In the genomic region with DNA sequence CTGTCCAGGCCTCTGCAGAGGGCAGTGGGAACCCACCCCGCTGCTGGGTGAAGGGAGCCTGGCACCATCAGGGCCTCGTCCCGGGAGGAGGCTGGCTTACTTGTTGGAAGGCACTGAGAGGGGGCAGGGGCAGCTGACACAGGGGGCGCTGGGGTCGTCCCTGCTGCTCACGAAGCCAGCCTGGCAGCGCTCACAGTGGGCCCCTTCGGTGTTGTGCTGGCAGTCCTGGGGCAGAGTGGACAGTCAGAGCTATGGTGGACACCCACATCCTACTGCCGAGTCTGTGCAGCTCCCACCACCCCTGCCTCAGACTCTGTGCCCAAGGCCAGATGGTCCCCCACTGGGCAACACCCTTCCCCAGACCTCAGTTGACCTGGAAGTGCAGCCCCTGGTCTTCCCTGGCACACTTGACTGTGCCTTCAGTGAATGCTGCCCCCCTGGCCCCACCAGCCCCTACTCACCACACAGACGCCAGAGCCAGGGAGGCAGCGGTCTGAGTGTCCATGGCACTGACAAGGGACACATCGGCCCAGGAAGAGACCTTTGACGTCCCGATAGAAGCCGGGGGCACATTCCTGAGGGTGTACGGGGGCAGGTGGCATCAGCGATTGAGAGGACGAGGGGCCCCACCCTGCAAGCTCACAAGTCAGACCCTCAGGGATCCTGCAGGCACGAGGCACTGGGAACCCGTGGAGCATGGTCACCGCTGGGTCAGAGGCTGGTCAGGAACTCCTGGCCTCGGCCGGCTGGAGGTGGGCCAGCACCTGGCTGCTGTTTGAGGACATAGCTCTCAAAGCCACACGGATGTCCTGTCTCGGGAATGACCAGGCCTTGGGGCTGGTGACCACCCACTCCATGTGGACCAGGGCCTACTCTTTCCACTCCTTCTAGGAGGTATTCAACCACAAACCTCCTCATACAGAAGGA, we compare ENCODE assay signal across 14 cellular contexts. TPM values are rescaled to one million over a fixed set of nuclear protein-coding genes. Genes with fewer than 3 reads are reported as not detected.
A peak's percentile ranks its signal among the peaks of the same experiment; 100 is the strongest.
DNase-seq lines count a peak whose midpoint lies in the region; ATAC-seq, FAIRE-seq and TF ChIP-seq lines count a peak whose summit lies in the region.
"Had no signal": no experiment of that assay in that cellular context is flagged by ENCODE, and none has a peak within 500 bp of the region (broad histone marks: within the 10 kb centered on the region; RNA-seq: fewer than 3 reads in every experiment).

No MANE protein-coding gene starts in this region.

- H3K9ac ChIP-seq in HCT116 (ENCODE audit: low read length) = no peak overlapping the region
- no peak overlapping the region for H3K9ac ChIP-seq in PC-3 (ENCODE audit: low read length)

- CTCF ChIA-PET in HCT116 (lab: Charles Lee) (no interaction called here), PC-3 (lab: Charles Lee) (no interaction called here), WTC11 (lab: Charles Lee) (interaction anchor here (1.0 to 3.0 kb wide), 2 partner anchors 45 to 58 kb away, joined by 3 to 12 read pairs; no protein-coding TSS in a partner anchor)

- TF ChIP-seq CTCF in HCT116 (IDR thresholded peaks at IDR 0.05 in 2 of 3, conservative IDR thresholded peaks at IDR 0.05 in 1 of 3; ENCODE audit: borderline replicate concordance in 1 of 3, insufficient read depth in 1 of 3, low read depth in 2 of 3, low read length in 2 of 3) (no peak), PC-3 (conservative IDR thresholded peaks at IDR 0.05; ENCODE audit: low read depth, low read length) (no peak), WTC11 (IDR thresholded peaks at IDR 0.05) (no peak), adrenal gland (IDR thresholded peaks at IDR 0.05) (no peak)

- H3K4me3 ChIP-seq in HCT116 (replicated peaks in 1 of 2; ENCODE audit: low read depth in 1 of 2, low read length in 2 of 2) (no peak overlapping the region), PC-3 (ENCODE audit: low read length) (no peak overlapping the region), esophagus (ENCODE audit: low read depth in 1 of 2, low read length in 2 of 2) (no peak overlapping the region), adrenal gland (no peak overlapping the region)
- H3K4me3 ChIP-seq: A549, HAP-1 had no signal

- H3K79me2 ChIP-seq in HCT116 (ENCODE audit: insufficient read depth, low read length) = no peaks in the 10 kb centered on the region
- H3K79me2 ChIP-seq in PC-3 (ENCODE audit: low read length) = no peaks in the 10 kb centered on the region

- no peak overlapping the region for H3K4me3 Mint-ChIP-seq in WTC11
- H3K4me3 Mint-ChIP-seq: CD4-positive, alpha-beta memory T cell had no signal

- H3K27me3 Mint-ChIP-seq in WTC11 (ENCODE audit: low read depth) = no peaks in the 10 kb centered on the region
- H3K27me3 Mint-ChIP-seq: CD4-positive, alpha-beta memory T cell had no signal

- H3K27me3 ChIP-seq in HCT116 (ENCODE audit: insufficient read depth, low read length) (no peaks in the 10 kb centered on the region), PC-3 (ENCODE audit: low read length) (no peaks in the 10 kb centered on the region), esophagus (ENCODE audit: control insufficient read depth in 1 of 2, insufficient read depth in 2 of 2, low read length in 2 of 2) (no peaks in the 10 kb centered on the region), adrenal gland (no peaks in the 10 kb centered on the region)
- H3K27me3 ChIP-seq: BE2C had no signal

- BruUV-seq in HCT116 (replicated peaks; lab: Mats Ljungman, UMichigan) (TSS peak; percentile 28), PC-3 (replicated peaks; lab: Mats Ljungman, UMichigan) (TSS peak; percentile 35)

- no peak for FAIRE-seq in GM12892 (lab: Jason Lieb, UNC)
- FAIRE-seq: A549, H1 had no signal

- DNase-seq in HCT116 (ENCODE audit: low read depth, low spot score) (no peak), PC-3 (no peak), WTC11 (ENCODE audit: low spot score) (no peak), adrenal gland (no peak), GM12892 (ENCODE audit: insufficient read length) (no peak)
- DNase-seq: BE2C, DMS53, GF-D8 had no signal

- 76 to 79% methylated on average over 23 to 25 of the region's 25 CpGs for WGBS in esophagus, 2 donors
- 86 to 93% (median 86%) methylated on average over 9 to 25 of the region's 25 CpGs for WGBS in adrenal gland, 4 donors

- RAD21 ChIA-PET in HCT116 (lab: Charles Lee; ENCODE audit: low non-redundant PET in 1 of 2, low total read pairs in 2 of 2, uncharacterized antibody in 2 of 2, unreplicated experiment in 2 of 2) = no interaction called here

- no peak for TF ChIP-seq RAD21 in HCT116 (IDR thresholded peaks at IDR 0.05; ENCODE audit: low read depth)

- H3K4me2 ChIP-seq in HCT116 (ENCODE audit: low read length) = no peak overlapping the region
- H3K4me2 ChIP-seq in PC-3 (ENCODE audit: low read length) = no peak overlapping the region
- H3K4me2 ChIP-seq: A549 had no signal

- ATAC-seq in HCT116 = no peak
- no peak for ATAC-seq in PC-3
- no peak for ATAC-seq in WTC11
- ATAC-seq: A549 had no signal

- H3K9me3 Mint-ChIP-seq in WTC11 = 0 out of 2 replicates have a peak, but pooled peaks cover 4% of the 10 kb centered on the region

- H4K20me1 ChIP-seq in HCT116 (ENCODE audit: insufficient read depth) (no peaks in the 10 kb centered on the region), PC-3 (ENCODE audit: low read length) (peaks cover 11% of the 10 kb centered on the region; the same call in 1 of the 2 replicates)

- no peak for TF ChIP-seq POLR2A in HCT116 (IDR thresholded peaks at IDR 0.05; ENCODE audit: borderline replicate concordance, extremely low read depth, insufficient read depth, insufficient read length)
- no peak for TF ChIP-seq POLR2A in adrenal gland (IDR thresholded peaks at IDR 0.05)
- no peak for TF ChIP-seq POLR2A in GM12892 (IDR thresholded peaks at IDR 0.05; ENCODE audit: low read depth, low read length)

- peaks cover 49% of the 10 kb centered on the region for H3K36me3 Mint-ChIP-seq in WTC11
- H3K36me3 Mint-ChIP-seq: CD4-positive, alpha-beta memory T cell had no signal

- H3K36me3 ChIP-seq in HCT116 (ENCODE audit: control insufficient read depth in 1 of 2, insufficient read depth in 2 of 2, low read length in 2 of 2) = peaks cover 8 to 36% of the 10 kb centered on the region in 2 experiments; a peak in 3 of 4 replicates
- peaks cover 76% of the 10 kb centered on the region for H3K36me3 ChIP-seq in PC-3 (ENCODE audit: low read depth, low read length)
- peaks cover 8 to 68% of the 10 kb centered on the region in 2 donors for H3K36me3 ChIP-seq in esophagus (ENCODE audit: control insufficient read depth in 2 of 2, insufficient read depth in 2 of 2, low read length in 1 of 2)
- H3K36me3 ChIP-seq in adrenal gland (replicated peaks in 1 of 2) = peaks cover 0 to 79% of the 10 kb centered on the region in 2 donors
- H3K36me3 ChIP-seq: BE2C had no signal

- H3K4me1 Mint-ChIP-seq in WTC11 = no peaks in the 10 kb centered on the region

- H3K4me1 ChIP-seq in HCT116 (ENCODE audit: control insufficient read depth in 1 of 2, insufficient read depth in 2 of 2, low read length in 2 of 2) (peaks cover 0 to 5% of the 10 kb centered on the region in 2 experiments; a peak in 1 of 4 replicates), PC-3 (ENCODE audit: insufficient read depth, low read length) (no peaks in the 10 kb centered on the region), esophagus (ENCODE audit: control insufficient read depth in 2 of 2, insufficient read depth in 2 of 2, low read length in 1 of 2) (peaks cover 0 to 18% of the 10 kb centered on the region in 2 donors), adrenal gland (replicated peaks in 1 of 2) (no peaks in the 10 kb centered on the region)
- H3K4me1 ChIP-seq: BE2C, HAP-1 had no signal

- H2AFZ ChIP-seq in HCT116 (ENCODE audit: low read depth, low read length, poor library complexity, severe bottlenecking) (no peak overlapping the region), PC-3 (ENCODE audit: low read length) (no peak overlapping the region)

- H3K27ac Mint-ChIP-seq in WTC11 = no peak overlapping the region
- H3K27ac Mint-ChIP-seq: CD4-positive, alpha-beta memory T cell had no signal

- H3K9me2 ChIP-seq in HCT116 (ENCODE audit: insufficient read depth) = no peaks in the 10 kb centered on the region
- no peaks in the 10 kb centered on the region for H3K9me2 ChIP-seq in PC-3 (replicated peaks; ENCODE audit: low read length)

- peaks cover 6% of the 10 kb centered on the region for H3F3A ChIP-seq in PC-3 (ENCODE audit: low read length, unreplicated experiment)

- POLR2A ChIA-PET in HCT116 (lab: Charles Lee) = no interaction called here
- POLR2A ChIA-PET in PC-3 (lab: Charles Lee; ENCODE audit: unreplicated experiment) = no interaction called here
- POLR2A ChIA-PET in WTC11 (lab: Charles Lee) = no interaction called here

- H3K9me3 ChIP-seq in HCT116 (ENCODE audit: control insufficient read depth in 1 of 2, insufficient read depth in 1 of 2, low read depth in 1 of 2, low read length in 2 of 2) (no peaks in the 10 kb centered on the region), PC-3 (ENCODE audit: low read length) (no peaks in the 10 kb centered on the region), esophagus (ENCODE audit: control insufficient read depth in 2 of 2, insufficient read depth in 1 of 2, low read depth in 1 of 2, low read length in 1 of 2) (no peaks in the 10 kb centered on the region), adrenal gland (replicated peaks in 1 of 3) (no peaks in the 10 kb centered on the region)
- H3K9me3 ChIP-seq: A549, BE2C, HAP-1 had no signal

- no peak overlapping the region for H3K27ac ChIP-seq in HCT116 (ENCODE audit: low read depth, low read length)
- H3K27ac ChIP-seq in PC-3 (ENCODE audit: low read length) = no peak overlapping the region
- peak overlapping the region; percentile 5 to 17 for H3K27ac ChIP-seq in esophagus (ENCODE audit: low read depth in 2 of 2, low read length in 1 of 2)
- H3K27ac ChIP-seq in adrenal gland = no peak overlapping the region
- H3K27ac ChIP-seq: C4-2B had no signal

- intact Hi-C loops in HCT116 (cut with micrococcal nuclease) (no loop called here), PC-3 (cut with micrococcal nuclease) (no loop called here), adrenal gland (cut with DNase I) (no loop called here)

TF ChIP-seq in HCT116, 20 proteins besides CTCF, POLR2A, EP300 and RAD21:
- TF ChIP-seq ZFX (IDR thresholded peaks at IDR 0.05) = no peak

RNA-seq across cellular contexts. Expression of gene ADRM1, which starts 21.4 kb away (rescaled TPM):
- total RNA-seq in HCT116 (2021; ENCODE audit: unreplicated experiment) (158 TPM), PC-3 (2014; rRNA removed) (374 and 487 TPM in 2 replicates), WTC11 (2021) (146 to 160 TPM (median 147 TPM) in 3 replicates), adrenal gland (100 to 1,000 TPM in 6 of 8 donors, 10 to 100 TPM in 2; 87.2 to 220 (median 144) TPM)
- polyA plus RNA-seq in HCT116 (2012) = 196 and 200 TPM in 2 replicates
- polyA plus RNA-seq in esophagus (100 to 1,000 TPM in 1 of 2 donors, 10 to 100 TPM in 1; 84.9 to 117 TPM), adrenal gland (100 to 1,000 TPM in 1 of 3 donors, 10 to 100 TPM in 2; 50.6 to 125 (median 95.6) TPM)
- 32.6 TPM for polyA plus RNA-seq in GM12892 (2012; ENCODE audit: missing spikeins)

RNA-seq across cellular contexts. Expression of gene LAMA5, which starts 42.9 kb away (rescaled TPM):
- 321 TPM for total RNA-seq in HCT116 (2021; ENCODE audit: unreplicated experiment)
- 190 and 217 TPM in 2 replicates for polyA plus RNA-seq in HCT116 (2012)
- 196 and 308 TPM in 2 replicates for total RNA-seq in PC-3 (2014; rRNA removed)
- 100 to 1,000 TPM in 1 of 2 donors, 10 to 100 TPM in 1; 79.9 to 329 TPM for polyA plus RNA-seq in esophagus
- total RNA-seq in WTC11 (2021) = 298 to 329 TPM (median 323 TPM) in 3 replicates
- 100 to 1,000 TPM in 4 of 8 donors, 10 to 100 TPM in 4; 35.3 to 146 (median 100) TPM for total RNA-seq in adrenal gland
- polyA plus RNA-seq in adrenal gland = 100 to 1,000 TPM in 2 of 3 donors, 1 to 10 TPM in 1; 2.0 to 537 (median 262) TPM
- 1.6 TPM for polyA plus RNA-seq in GM12892 (2012; ENCODE audit: missing spikeins)
- polyA plus RNA-seq: CD4-positive, alpha-beta memory T cell had no signal

Comparison
In these comparisons a context has a peak if more than half of its experiments do, and no peak if none do; other contexts are left out.
1. H3K27ac ChIP-seq: peak in esophagus (2 of 2); none in HCT116 (single experiment), PC-3 (single experiment) and adrenal gland (0 of 5).